35 cellular contexts compared by ENCODE assay signal in genomic region chr16:23705517-23705902, GRCh38. TPM values are rescaled to one million over a fixed set of nuclear protein-coding genes. Genes with fewer than 3 reads are reported as not detected.
"Had no signal": no experiment of that assay in that cellular context is flagged by ENCODE, and none has a peak within 500 bp of the region (broad histone marks: within the 10 kb centered on the region; RNA-seq: fewer than 3 reads in every experiment).

No MANE protein-coding gene starts in this region.

- H3K27ac ChIP-seq: adrenal gland, ascending aorta, cardiac muscle cell, VCaP had no signal

- H3K4me1 ChIP-seq: adrenal gland, ascending aorta had no signal

- H3K4me3 ChIP-seq: adrenal gland, ascending aorta, cardiac muscle cell had no signal

- DNase-seq: activated B cell treated with CpG ODN at 0.5 μM for 24 hours; activated CD4-positive, alpha-beta memory T cell treated with anti-CD3 and anti-CD28 coated beads for 36 hours; activated CD4-positive, alpha-beta T cell treated with anti-CD3 and anti-CD28 coated beads for 4 hours; activated CD4-positive, alpha-beta T cell treated with anti-CD3 and anti-CD28 coated beads, Interleukin-2, amount 10 ng/mL, durations not matched to agents 24 days and 14 days; activated CD4-positive, alpha-beta T cell treated with anti-CD3 and anti-CD28 coated beads, Interleukin-2, amount 50 U/mL, for 1 hour; activated CD4-positive, alpha-beta T cell treated with anti-CD3 and anti-CD28 coated beads, Interleukin-2, amount 50 U/mL, for 4 hours; activated CD4-positive, CD25-positive, alpha-beta regulatory T cell treated with anti-CD3 and anti-CD28 coated beads, Interleukin-2, amount 50 U/mL, for 72 hours; activated CD8-positive, alpha-beta memory T cell treated with anti-CD3 and anti-CD28 coated beads, Interleukin-2, amount 50 U/mL, for 4 hours; activated CD8-positive, alpha-beta T cell treated with anti-CD3 and anti-CD28 coated beads for 36 hours; activated effector memory CD4-positive, alpha-beta T cell treated with anti-CD3 and anti-CD28 coated beads, Interleukin-2, amount 50 U/mL, for 16 hours; activated gamma-delta T cell treated with Interleukin-2 at 50 U/mL for 16 hours; activated naive CD4-positive, alpha-beta T cell; activated naive CD4-positive, alpha-beta T cell treated with anti-CD3 and anti-CD28 coated beads for 36 hours; activated naive CD4-positive, alpha-beta T cell treated with anti-CD3 and anti-CD28 coated beads, Interleukin-2, amount 50 U/mL, for 16 hours; activated naive CD8-positive, alpha-beta T cell treated with anti-CD3 and anti-CD28 coated beads for 36 hours; activated T-cell treated with anti-CD3 and anti-CD28 coated beads for 4 hours; activated T-cell treated with anti-CD3 and anti-CD28 coated beads, Interleukin-2, amount 50 U/mL, for 1 hour; activated T-cell treated with anti-CD3 and anti-CD28 coated beads, Interleukin-2, amount 50 U/mL, for 4 hours; activated T-cell treated with anti-CD3 and anti-CD28 coated beads, Interleukin-2, amount 50 U/mL, for 72 hours; adrenal gland; amniotic stem cell; caudate nucleus; cerebellar nuclear complex; T-helper 1 cell; T-helper 2 cell; T-helper 9 cell had no signal

- H3K9me3 ChIP-seq: adrenal gland had no signal

- H3K36me3 ChIP-seq: adrenal gland, ascending aorta, cardiac muscle cell had no signal

- ATAC-seq: activated CD8-positive, alpha-beta T cell treated with anti-CD3 and anti-CD28 coated beads for 36 hours; activated naive CD4-positive, alpha-beta T cell treated with anti-CD3 and anti-CD28 coated beads, Interleukin-2, amount 50 U/mL, for 72 hours; activated T-cell treated with anti-CD3 and anti-CD28 coated beads, Interleukin-2, amount 50 U/mL, for 4 hours; activated T-cell treated with anti-CD3 and anti-CD28 coated beads, Interleukin-2, amount 50 U/mL, for 72 hours; activated T-helper 17 cell treated with anti-CD3 and anti-CD28 coated beads, Interleukin-2, amount 50 U/mL, for 72 hours had no signal

- FAIRE-seq: TTC549 had no signal

- H3K27me3 ChIP-seq: adrenal gland, ascending aorta had no signal

RNA-seq across cellular contexts. Expression of gene ERN2, which starts 7.5 kb away (rescaled TPM):
- total RNA-seq: activated B cell treated with CpG ODN at 0.5 μM for 24 hours; activated CD4-positive, alpha-beta memory T cell treated with anti-CD3 and anti-CD28 coated beads for 36 hours; activated CD4-positive, alpha-beta T cell treated with anti-CD3 and anti-CD28 coated beads, Interleukin-2, amount 10 ng/mL, durations not matched to agents 24 days and 14 days; activated CD8-positive, alpha-beta memory T cell treated with anti-CD3 and anti-CD28 coated beads for 36 hours; activated CD8-positive, alpha-beta T cell treated with anti-CD3 and anti-CD28 coated beads for 36 hours; activated naive CD4-positive, alpha-beta T cell treated with anti-CD3 and anti-CD28 coated beads for 36 hours; activated naive CD4-positive, alpha-beta T cell treated with anti-CD3 and anti-CD28 coated beads, Interleukin-2, amount 50 U/mL, for 72 hours; activated naive CD8-positive, alpha-beta T cell treated with anti-CD3 and anti-CD28 coated beads for 36 hours; activated T-helper 1 cell treated with anti-CD3 and anti-CD28 coated beads, Interleukin-12 subunit alpha, Interleukin-12 subunit beta, Interleukin-2, Interleukin-4 antibody, amounts not matched to agents 30 ng/mL and 10 ng/mL and 1 ng/mL, durations not matched to agents 14 hours and 24 hours and 36 hours; activated T-helper 17 cell treated with anti-CD3 and anti-CD28 coated beads, Interleukin-2, amount 50 U/mL, for 72 hours; ascending aorta; chondrocyte had no signal

RNA-seq across cellular contexts. Expression of gene CHP2, which starts 49.3 kb away (rescaled TPM):
- total RNA-seq: activated B cell treated with CpG ODN at 0.5 μM for 24 hours; activated CD4-positive, alpha-beta memory T cell treated with anti-CD3 and anti-CD28 coated beads for 36 hours; activated CD4-positive, alpha-beta T cell treated with anti-CD3 and anti-CD28 coated beads, Interleukin-2, amount 10 ng/mL, durations not matched to agents 24 days and 14 days; activated CD8-positive, alpha-beta memory T cell treated with anti-CD3 and anti-CD28 coated beads for 36 hours; activated CD8-positive, alpha-beta T cell treated with anti-CD3 and anti-CD28 coated beads for 36 hours; activated naive CD4-positive, alpha-beta T cell treated with anti-CD3 and anti-CD28 coated beads for 36 hours; activated naive CD4-positive, alpha-beta T cell treated with anti-CD3 and anti-CD28 coated beads, Interleukin-2, amount 50 U/mL, for 72 hours; activated naive CD8-positive, alpha-beta T cell treated with anti-CD3 and anti-CD28 coated beads for 36 hours; activated T-cell treated with anti-CD3 and anti-CD28 coated beads, Interleukin-2, amount 50 U/mL, for 4 hours; activated T-cell treated with anti-CD3 and anti-CD28 coated beads, Interleukin-2, amount 50 U/mL, for 72 hours; activated T-helper 1 cell treated with anti-CD3 and anti-CD28 coated beads, Interleukin-12 subunit alpha, Interleukin-12 subunit beta, Interleukin-2, Interleukin-4 antibody, amounts not matched to agents 30 ng/mL and 10 ng/mL and 1 ng/mL, durations not matched to agents 14 hours and 24 hours and 36 hours; activated T-helper 17 cell treated with anti-CD3 and anti-CD28 coated beads, Interleukin-2, amount 50 U/mL, for 72 hours; ascending aorta; cardiac muscle cell; chondrocyte had no signal
- polyA plus RNA-seq: cardiac muscle cell had no signal
